In the genomic region with DNA sequence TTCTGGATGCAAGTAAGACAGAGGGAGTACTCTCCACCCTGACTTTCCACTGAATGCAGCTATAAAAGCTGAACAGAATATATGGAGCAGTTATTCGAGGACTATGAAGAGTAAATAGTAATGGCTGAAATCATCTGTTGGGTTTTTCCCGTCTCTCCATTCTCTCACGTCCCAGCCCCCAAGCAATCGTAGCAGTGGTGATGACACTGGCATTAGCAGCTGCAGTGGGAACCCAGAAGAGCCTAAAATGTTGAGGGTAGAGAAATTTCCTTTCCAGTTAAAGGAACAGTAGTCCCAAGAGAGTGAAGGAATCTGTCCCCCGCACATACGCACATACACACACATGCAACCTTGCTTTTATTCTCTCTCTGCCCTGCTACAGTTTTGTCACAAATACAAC, we compare ENCODE assay signal across 13 cellular contexts. TPM values are rescaled to one million over a fixed set of nuclear protein-coding genes. Genes with fewer than 3 reads are reported as not detected.
DNase-seq lines count a peak whose midpoint lies in the region; ATAC-seq and TF ChIP-seq lines count a peak whose summit lies in the region.
"Had no signal": no experiment of that assay in that cellular context is flagged by ENCODE, and none has a peak within 500 bp of the region (broad histone marks: within the 10 kb centered on the region; RNA-seq: fewer than 3 reads in every experiment).

No MANE protein-coding gene starts in this region.

- peaks cover 1% of the 10 kb centered on the region for H3K27me3 Mint-ChIP-seq in endothelial cell (ENCODE audit: unreplicated experiment)
- H3K27me3 Mint-ChIP-seq: B cell had no signal

- peak overlapping the region; percentile 1 for H3K27ac Mint-ChIP-seq in endothelial cell (ENCODE audit: unreplicated experiment)
- H3K27ac Mint-ChIP-seq: B cell had no signal

- H3K4me1 Mint-ChIP-seq in endothelial cell (ENCODE audit: unreplicated experiment), result peaks cover 6% of the 10 kb centered on the region

- no peaks in the 10 kb centered on the region for H3K9me3 Mint-ChIP-seq in endothelial cell (ENCODE audit: unreplicated experiment)

- no peak overlapping the region for H3K4me3 ChIP-seq in skeletal muscle cell (ENCODE audit: low read depth, low read length)
- H3K4me3 ChIP-seq: HAP-1 had no signal

- H3K4me3 Mint-ChIP-seq in endothelial cell (ENCODE audit: unreplicated experiment), result no peak overlapping the region
- H3K4me3 Mint-ChIP-seq: B cell had no signal

- DNase-seq in COLO668 (lab: John Stamatoyannopoulos, UW; ENCODE audit: unreplicated experiment) (peak; percentile 40), NCI-H69 (lab: John Stamatoyannopoulos, UW) (peak; percentile 39), endothelial cell (ENCODE audit: low spot score) (no peak), skeletal muscle cell (ENCODE audit: low read depth) (peak; percentile 12), foreskin melanocyte (no peak), NCI-H748 (lab: John Stamatoyannopoulos, UW; ENCODE audit: unreplicated experiment) (no peak)
- DNase-seq: Karpas-422, NCI-H1930, NCI-H524 had no signal

- no peak for ATAC-seq in GM19023 (IDR thresholded peaks at IDR 0.05; ENCODE audit: unreplicated experiment)
- no peak for ATAC-seq in HG02642 (IDR thresholded peaks at IDR 0.05; ENCODE audit: poor library complexity, unreplicated experiment)

- no peak for TF ChIP-seq CTCF in endothelial cell (IDR thresholded peaks at IDR 0.05; ENCODE audit: unreplicated experiment)

- H3K36me3 Mint-ChIP-seq in endothelial cell (ENCODE audit: low read depth, unreplicated experiment), result no peaks in the 10 kb centered on the region

RNA-seq across cellular contexts. Expression of a gene that starts 33.2 kb away (rescaled TPM):
- total RNA-seq in endothelial cell (ENCODE audit: unreplicated experiment), result 24.0 TPM

Comparison
In these comparisons a context has a peak if more than half of its experiments do, and no peak if none do; other contexts are left out.
1. DNase-seq: peak in COLO668 (single experiment), NCI-H69 (single experiment) and skeletal muscle cell (single experiment); none in endothelial cell (single experiment), foreskin melanocyte (single experiment) and NCI-H748 (single experiment).